ENCODE assay signal across 35 cellular contexts in the genomic region with DNA sequence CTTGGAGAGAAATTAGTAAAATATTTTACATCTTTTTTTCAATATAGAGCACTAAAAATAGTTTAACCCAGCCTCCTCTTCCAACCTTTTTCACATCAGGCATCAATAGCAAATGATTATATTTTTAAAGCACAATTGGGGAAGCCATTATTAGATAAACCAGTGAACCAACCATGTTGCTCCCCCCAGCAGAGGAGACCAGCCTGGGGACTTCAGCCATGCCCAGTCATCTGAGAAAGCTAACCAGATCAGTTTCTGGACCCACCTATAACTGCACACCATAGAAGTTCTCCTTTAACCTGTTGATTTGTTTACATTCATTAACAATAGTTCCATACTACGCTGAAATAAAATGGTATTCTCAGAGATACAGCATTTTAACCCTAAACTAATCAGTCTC.
"Had no signal": no experiment of that assay in that cellular context is flagged by ENCODE, and none has a peak within 500 bp of the region (broad histone marks: within the 10 kb centered on the region; RNA-seq: fewer than 3 reads in every experiment).

No MANE protein-coding gene starts in this region.

- DNase-seq: activated CD4-positive, alpha-beta memory T cell treated with anti-CD3 and anti-CD28 coated beads, Interleukin-2, amount 10 ng/mL, durations not matched to agents 7 days and 5 days; activated CD4-positive, alpha-beta T cell treated with anti-CD3 and anti-CD28 coated beads for 36 hours; activated CD8-positive, alpha-beta memory T cell treated with anti-CD3 and anti-CD28 coated beads for 24 hours; activated CD8-positive, alpha-beta memory T cell treated with anti-CD3 and anti-CD28 coated beads, Interleukin-2, amount 10 ng/mL, durations not matched to agents 7 days and 5 days; activated CD8-positive, alpha-beta memory T cell treated with anti-CD3 and anti-CD28 coated beads, Interleukin-2, amount 50 U/mL, for 48 hours; activated effector memory CD4-positive, alpha-beta T cell treated with Interleukin-2 at 50 U/mL for 16 hours; activated naive CD4-positive, alpha-beta T cell; activated naive CD4-positive, alpha-beta T cell treated with anti-CD3 and anti-CD28 coated beads, Interleukin-2, amount 50 U/mL, for 16 hours; activated naive CD8-positive, alpha-beta T cell treated with anti-CD3 and anti-CD28 coated beads for 36 hours; activated T-cell treated with anti-CD3 and anti-CD28 coated beads, Interleukin-2, amount 50 U/mL, for 48 hours; amniotic stem cell; aorta; brain microvascular endothelial cell; Kasumi-1; KG1; MG63; NCI-H1048; NCI-H1105 treated with DMSO at 0.1 percent for 48 hours; NCI-H1436; NCI-H1694; NCI-H1930; NCI-H2081 treated with DMSO at 0.1 percent for 48 hours; NCI-H226; NCI-H446 treated with DMSO at 0.1 percent for 48 hours; NCI-H524; NK-92 treated with Interleukin-12 subunit alpha and Interleukin-12 subunit beta, amount 100 ng/mL, for 24 hours; PC-9; SHP77; SJCRH30 had no signal

- H3K4me3 ChIP-seq: MG63, PC-9, SJCRH30, SK-N-MC had no signal

- H3K36me3 ChIP-seq: brain microvascular endothelial cell, MG63 had no signal

- ATAC-seq: activated CD4-positive, alpha-beta T cell treated with anti-CD3 and anti-CD28 coated beads for 36 hours; activated CD4-positive, CD25-positive, alpha-beta regulatory T cell treated with anti-CD3 and anti-CD28 coated beads, Interleukin-2, amount 50 U/mL, for 24 hours; activated CD8-positive, alpha-beta memory T cell treated with anti-CD3 and anti-CD28 coated beads, Interleukin-2, amount 10 ng/mL, durations not matched to agents 7 days and 5 days; WTC11 had no signal

- FAIRE-seq: RCC 7860, TTC549 had no signal

- H3K27me3 ChIP-seq: brain microvascular endothelial cell, MG63, SJCRH30 had no signal

- H3K27ac ChIP-seq: brain microvascular endothelial cell, PC-9, RWPE1, SJCRH30, SK-N-MC had no signal

- H3K9me3 ChIP-seq: MG63, SJCRH30 had no signal

- H3K4me1 ChIP-seq: SJCRH30 had no signal
